ENCODE assay signal across 18 cellular contexts in the genomic region with DNA sequence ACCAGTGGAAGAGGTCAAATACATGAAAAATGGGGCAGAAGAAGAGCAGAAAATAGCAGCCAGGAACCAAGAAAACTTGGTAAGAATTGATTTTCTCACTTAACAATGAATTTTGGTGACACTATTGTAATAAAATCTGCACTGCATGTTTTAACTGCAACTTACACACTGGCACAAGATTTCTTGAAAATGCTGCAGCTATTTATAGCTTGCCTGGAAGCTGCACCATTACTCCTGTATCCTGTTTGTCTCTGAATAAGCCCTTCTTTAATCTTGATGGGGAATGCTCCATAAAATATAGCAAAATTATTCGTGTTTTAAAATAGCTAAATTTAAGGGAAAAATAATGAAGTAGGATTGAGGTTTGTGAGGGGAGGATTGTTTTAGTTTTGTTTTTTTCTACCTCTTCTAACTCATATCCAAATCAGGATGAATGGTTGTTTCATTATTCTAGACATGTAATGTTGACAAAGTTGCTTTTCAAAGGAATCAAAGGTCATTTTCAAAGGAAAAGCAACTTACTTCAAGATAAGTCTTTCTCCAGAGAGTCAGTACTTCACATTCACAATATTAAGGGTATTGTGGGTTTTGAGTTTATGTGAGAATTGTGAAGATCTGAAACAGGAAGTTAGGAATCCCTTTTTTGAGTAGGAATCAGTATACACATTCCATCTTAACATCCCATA.
DNase-seq lines count a peak whose midpoint lies in the region; ATAC-seq, FAIRE-seq and TF ChIP-seq lines count a peak whose summit lies in the region.
"Had no signal": no experiment of that assay in that cellular context is flagged by ENCODE, and none has a peak within 500 bp of the region (broad histone marks: within the 10 kb centered on the region; RNA-seq: fewer than 3 reads in every experiment).

No MANE protein-coding gene starts in this region.

- FAIRE-seq in frontal cortex (lab: Jason Lieb, UNC) = no peak

- H3K4me2 ChIP-seq in neuronal stem cell (ENCODE audit: insufficient read depth, low read length, poor library complexity, severe bottlenecking) = no peak overlapping the region

- H3K4me3 ChIP-seq in SK-N-MC (peak overlapping the region; percentile 12), fibroblast of pulmonary artery (replicated peaks; ENCODE audit: low read depth, low read length) (no peak overlapping the region), neuronal stem cell (ENCODE audit: low read length in 2 of 2) (no peak overlapping the region)
- H3K4me3 ChIP-seq: right lobe of liver had no signal

- H2BK15ac ChIP-seq in neuronal stem cell (ENCODE audit: low read length) = no peak overlapping the region

- H3K18ac ChIP-seq in neuronal stem cell (ENCODE audit: low read length) = no peak overlapping the region

- H3K9ac ChIP-seq in SK-N-MC (ENCODE audit: insufficient read length) = no peak overlapping the region
- no peak overlapping the region for H3K9ac ChIP-seq in neuronal stem cell (ENCODE audit: low read depth, low read length, poor library complexity)

- no peaks in the 10 kb centered on the region for H3K27me3 ChIP-seq in neuronal stem cell (ENCODE audit: control insufficient read depth in 3 of 3, insufficient read depth in 3 of 3, low read depth in 1 of 3, low read length in 3 of 3)
- H3K27me3 ChIP-seq: right lobe of liver had no signal

- H2BK5ac ChIP-seq in neuronal stem cell (ENCODE audit: low read length) = no peak overlapping the region

- no peak overlapping the region for H4K91ac ChIP-seq in neuronal stem cell (ENCODE audit: low read depth, low read length, poor library complexity)

- no peak for ATAC-seq in GM21717 (IDR thresholded peaks at IDR 0.05; ENCODE audit: unreplicated experiment)

- no peak for TF ChIP-seq CTCF in fibroblast of pulmonary artery (IDR thresholded peaks at IDR 0.05; ENCODE audit: low read length, missing control alignments)

- H2BK12ac ChIP-seq in neuronal stem cell (ENCODE audit: low read length) = no peak overlapping the region

- no peak overlapping the region for H3K14ac ChIP-seq in neuronal stem cell (ENCODE audit: low read length)

- peaks cover 3% of the 10 kb centered on the region for H3K79me1 ChIP-seq in neuronal stem cell (ENCODE audit: low read depth, low read length)

- H3K9me3 ChIP-seq in SK-N-MC (ENCODE audit: low read depth, low read length) (no peaks in the 10 kb centered on the region), neuronal stem cell (replicated peaks in 1 of 2; ENCODE audit: control insufficient read depth in 2 of 2, insufficient read depth in 1 of 2, low read depth in 1 of 2, low read length in 2 of 2) (no peaks in the 10 kb centered on the region)
- H3K9me3 ChIP-seq: right lobe of liver had no signal

- H4K8ac ChIP-seq in neuronal stem cell (ENCODE audit: low read depth, low read length) = no peak overlapping the region

- 100% methylated on average over 1 of the region's 1 CpG; no CpG with 5 or more reads in 1 of the 2 donors for WGBS in neuronal stem cell (ENCODE audit: extremely low coverage in 2 of 2, insufficient read length in 2 of 2, insufficient replicate concordance in 1 of 2), 2 donors

- H3K23ac ChIP-seq in neuronal stem cell (ENCODE audit: low read depth, low read length, poor library complexity) = no peak overlapping the region

- H3K27ac ChIP-seq in SK-N-MC (peak overlapping the region; percentile 52), neuronal stem cell (replicated peaks; ENCODE audit: low read length) (no peak overlapping the region)
- H3K27ac ChIP-seq: right lobe of liver had no signal

- no peak overlapping the region for H3K4ac ChIP-seq in neuronal stem cell (ENCODE audit: low read length)

- peaks cover 11 to 18% of the 10 kb centered on the region in 2 donors for H3K4me1 ChIP-seq in neuronal stem cell (ENCODE audit: control insufficient read depth in 2 of 2, insufficient read depth in 1 of 2, low read depth in 1 of 2, low read length in 2 of 2)
- H3K4me1 ChIP-seq: right lobe of liver had no signal

- no peak overlapping the region for H2BK120ac ChIP-seq in neuronal stem cell (ENCODE audit: low read depth, low read length)

- H2AFZ ChIP-seq in neuronal stem cell (ENCODE audit: low read length) = peak overlapping the region; percentile 13

- peak; percentile 6 for DNase-seq in AG08395 (ENCODE audit: low spot score)
- no peak for DNase-seq in SK-N-MC (ENCODE audit: low read depth, low spot score)
- DNase-seq in fibroblast of pulmonary artery (ENCODE audit: low read depth) = peak; percentile 45
- DNase-seq in neuronal stem cell (ENCODE audit: low spot score) = no peak
- DNase-seq in germinal center (ENCODE audit: low spot score) = no peak
- DNase-seq in frontal cortex (ENCODE audit: low spot score in 2 of 2) = no peak
- DNase-seq in NCI-H187 (lab: John Stamatoyannopoulos, UW) = no peak
- DNase-seq: activated CD4-positive, alpha-beta T cell treated with anti-CD3 and anti-CD28 coated beads for 4 hours; Calu3; glutamatergic neuron; H7; NCI-H2029; NCI-H748 treated with DMSO at 0.1 percent for 48 hours; nephron progenitor cell; right lobe of liver; stimulated activated naive CD4-positive, alpha-beta T cell; T-helper 2 cell had no signal

- no peak overlapping the region for H2AK5ac ChIP-seq in neuronal stem cell (ENCODE audit: low read depth, low read length)

- H3K36me3 ChIP-seq in SK-N-MC (ENCODE audit: insufficient read depth, low read length) = no peaks in the 10 kb centered on the region
- peaks cover 1 to 11% of the 10 kb centered on the region in 2 donors for H3K36me3 ChIP-seq in neuronal stem cell (replicated peaks in 1 of 2; ENCODE audit: control insufficient read depth in 2 of 2, insufficient read depth in 2 of 2, low read length in 2 of 2)
- H3K36me3 ChIP-seq: right lobe of liver had no signal

Comparison
In these comparisons a context has a peak if more than half of its experiments do, and no peak if none do; other contexts are left out.
1. DNase-seq: peak in AG08395 (single experiment) and fibroblast of pulmonary artery (single experiment); none in SK-N-MC (single experiment), neuronal stem cell (single experiment), germinal center (single experiment), frontal cortex (0 of 2) and NCI-H187 (0 of 2).